Comparison of ENCODE assay signal across 1 cellular context in the genomic region with DNA sequence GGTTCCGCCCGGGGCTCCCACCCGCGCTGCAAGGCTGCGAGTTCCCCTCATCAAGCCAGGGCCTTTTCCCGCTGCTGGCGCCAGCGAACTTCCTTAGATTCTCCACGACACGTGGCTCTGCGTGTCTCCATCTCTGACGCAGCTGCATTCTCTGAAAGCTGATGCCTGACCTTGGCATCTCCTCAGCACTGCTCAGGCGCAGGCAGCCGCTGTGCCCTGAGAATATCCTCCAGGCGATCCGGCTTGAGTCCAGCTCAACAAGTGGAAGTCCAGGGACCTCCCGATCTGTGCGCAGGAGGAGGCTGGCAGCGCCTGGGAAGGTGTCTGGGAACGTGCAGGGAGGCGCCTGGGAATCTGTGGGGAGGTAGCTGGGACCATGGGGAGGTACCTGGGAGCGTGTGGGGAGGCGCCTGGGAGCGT.
TF ChIP-seq lines count a peak whose summit lies in the region.

No MANE protein-coding gene starts in this region.

TF ChIP-seq in IMR-90, 13 proteins besides CTCF, POLR2A, EP300 and RAD21:
- TF ChIP-seq CHD1 (IDR thresholded peaks at IDR 0.05; ENCODE audit: low read depth, low read length) (no peak), RFX5 (IDR thresholded peaks at IDR 0.05; ENCODE audit: low read depth, low read length) (no peak), MXI1 (IDR thresholded peaks at IDR 0.05; ENCODE audit: borderline replicate concordance, low read depth, low read length) (no peak), RCOR1 (IDR thresholded peaks at IDR 0.05; ENCODE audit: insufficient replicate concordance, low read length) (no peak), MAFK (IDR thresholded peaks at IDR 0.05; ENCODE audit: low read depth, low read length) (no peak), CEBPB (IDR thresholded peaks at IDR 0.05; ENCODE audit: low read depth, low read length) (no peak), FOS (IDR thresholded peaks at IDR 0.05; ENCODE audit: low read depth, low read length) (no peak), SMC3 (IDR thresholded peaks at IDR 0.05; ENCODE audit: low read depth, low read length) (no peak), MAZ (IDR thresholded peaks at IDR 0.05; ENCODE audit: borderline replicate concordance, low read depth, low read length) (no peak)
- TF ChIP-seq, protein P1, sequence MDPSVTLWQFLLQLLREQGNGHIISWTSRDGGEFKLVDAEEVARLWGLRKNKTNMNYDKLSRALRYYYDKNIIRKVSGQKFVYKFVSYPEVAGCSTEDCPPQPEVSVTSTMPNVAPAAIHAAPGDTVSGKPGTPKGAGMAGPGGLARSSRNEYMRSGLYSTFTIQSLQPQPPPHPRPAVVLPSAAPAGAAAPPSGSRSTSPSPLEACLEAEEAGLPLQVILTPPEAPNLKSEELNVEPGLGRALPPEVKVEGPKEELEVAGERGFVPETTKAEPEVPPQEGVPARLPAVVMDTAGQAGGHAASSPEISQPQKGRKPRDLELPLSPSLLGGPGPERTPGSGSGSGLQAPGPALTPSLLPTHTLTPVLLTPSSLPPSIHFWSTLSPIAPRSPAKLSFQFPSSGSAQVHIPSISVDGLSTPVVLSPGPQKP (IDR thresholded peaks at IDR 0.05; ENCODE audit: borderline replicate concordance, low read depth, low read length), result no peak
- TF ChIP-seq, protein P2, sequence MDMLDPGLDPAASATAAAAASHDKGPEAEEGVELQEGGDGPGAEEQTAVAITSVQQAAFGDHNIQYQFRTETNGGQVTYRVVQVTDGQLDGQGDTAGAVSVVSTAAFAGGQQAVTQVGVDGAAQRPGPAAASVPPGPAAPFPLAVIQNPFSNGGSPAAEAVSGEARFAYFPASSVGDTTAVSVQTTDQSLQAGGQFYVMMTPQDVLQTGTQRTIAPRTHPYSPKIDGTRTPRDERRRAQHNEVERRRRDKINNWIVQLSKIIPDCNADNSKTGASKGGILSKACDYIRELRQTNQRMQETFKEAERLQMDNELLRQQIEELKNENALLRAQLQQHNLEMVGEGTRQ (IDR thresholded peaks at IDR 0.05; ENCODE audit: low read depth, low read length), result no peak
